1 cellular context compared by ENCODE assay signal in genomic region chr17:2090210-2090641, GRCh38.
TF ChIP-seq lines count a peak whose summit lies in the region.

No MANE protein-coding gene starts in this region.

TF ChIP-seq in GM23338, 12 proteins besides CTCF, POLR2A, EP300 and RAD21 (continued from another document):
- TF ChIP-seq, protein P1, sequence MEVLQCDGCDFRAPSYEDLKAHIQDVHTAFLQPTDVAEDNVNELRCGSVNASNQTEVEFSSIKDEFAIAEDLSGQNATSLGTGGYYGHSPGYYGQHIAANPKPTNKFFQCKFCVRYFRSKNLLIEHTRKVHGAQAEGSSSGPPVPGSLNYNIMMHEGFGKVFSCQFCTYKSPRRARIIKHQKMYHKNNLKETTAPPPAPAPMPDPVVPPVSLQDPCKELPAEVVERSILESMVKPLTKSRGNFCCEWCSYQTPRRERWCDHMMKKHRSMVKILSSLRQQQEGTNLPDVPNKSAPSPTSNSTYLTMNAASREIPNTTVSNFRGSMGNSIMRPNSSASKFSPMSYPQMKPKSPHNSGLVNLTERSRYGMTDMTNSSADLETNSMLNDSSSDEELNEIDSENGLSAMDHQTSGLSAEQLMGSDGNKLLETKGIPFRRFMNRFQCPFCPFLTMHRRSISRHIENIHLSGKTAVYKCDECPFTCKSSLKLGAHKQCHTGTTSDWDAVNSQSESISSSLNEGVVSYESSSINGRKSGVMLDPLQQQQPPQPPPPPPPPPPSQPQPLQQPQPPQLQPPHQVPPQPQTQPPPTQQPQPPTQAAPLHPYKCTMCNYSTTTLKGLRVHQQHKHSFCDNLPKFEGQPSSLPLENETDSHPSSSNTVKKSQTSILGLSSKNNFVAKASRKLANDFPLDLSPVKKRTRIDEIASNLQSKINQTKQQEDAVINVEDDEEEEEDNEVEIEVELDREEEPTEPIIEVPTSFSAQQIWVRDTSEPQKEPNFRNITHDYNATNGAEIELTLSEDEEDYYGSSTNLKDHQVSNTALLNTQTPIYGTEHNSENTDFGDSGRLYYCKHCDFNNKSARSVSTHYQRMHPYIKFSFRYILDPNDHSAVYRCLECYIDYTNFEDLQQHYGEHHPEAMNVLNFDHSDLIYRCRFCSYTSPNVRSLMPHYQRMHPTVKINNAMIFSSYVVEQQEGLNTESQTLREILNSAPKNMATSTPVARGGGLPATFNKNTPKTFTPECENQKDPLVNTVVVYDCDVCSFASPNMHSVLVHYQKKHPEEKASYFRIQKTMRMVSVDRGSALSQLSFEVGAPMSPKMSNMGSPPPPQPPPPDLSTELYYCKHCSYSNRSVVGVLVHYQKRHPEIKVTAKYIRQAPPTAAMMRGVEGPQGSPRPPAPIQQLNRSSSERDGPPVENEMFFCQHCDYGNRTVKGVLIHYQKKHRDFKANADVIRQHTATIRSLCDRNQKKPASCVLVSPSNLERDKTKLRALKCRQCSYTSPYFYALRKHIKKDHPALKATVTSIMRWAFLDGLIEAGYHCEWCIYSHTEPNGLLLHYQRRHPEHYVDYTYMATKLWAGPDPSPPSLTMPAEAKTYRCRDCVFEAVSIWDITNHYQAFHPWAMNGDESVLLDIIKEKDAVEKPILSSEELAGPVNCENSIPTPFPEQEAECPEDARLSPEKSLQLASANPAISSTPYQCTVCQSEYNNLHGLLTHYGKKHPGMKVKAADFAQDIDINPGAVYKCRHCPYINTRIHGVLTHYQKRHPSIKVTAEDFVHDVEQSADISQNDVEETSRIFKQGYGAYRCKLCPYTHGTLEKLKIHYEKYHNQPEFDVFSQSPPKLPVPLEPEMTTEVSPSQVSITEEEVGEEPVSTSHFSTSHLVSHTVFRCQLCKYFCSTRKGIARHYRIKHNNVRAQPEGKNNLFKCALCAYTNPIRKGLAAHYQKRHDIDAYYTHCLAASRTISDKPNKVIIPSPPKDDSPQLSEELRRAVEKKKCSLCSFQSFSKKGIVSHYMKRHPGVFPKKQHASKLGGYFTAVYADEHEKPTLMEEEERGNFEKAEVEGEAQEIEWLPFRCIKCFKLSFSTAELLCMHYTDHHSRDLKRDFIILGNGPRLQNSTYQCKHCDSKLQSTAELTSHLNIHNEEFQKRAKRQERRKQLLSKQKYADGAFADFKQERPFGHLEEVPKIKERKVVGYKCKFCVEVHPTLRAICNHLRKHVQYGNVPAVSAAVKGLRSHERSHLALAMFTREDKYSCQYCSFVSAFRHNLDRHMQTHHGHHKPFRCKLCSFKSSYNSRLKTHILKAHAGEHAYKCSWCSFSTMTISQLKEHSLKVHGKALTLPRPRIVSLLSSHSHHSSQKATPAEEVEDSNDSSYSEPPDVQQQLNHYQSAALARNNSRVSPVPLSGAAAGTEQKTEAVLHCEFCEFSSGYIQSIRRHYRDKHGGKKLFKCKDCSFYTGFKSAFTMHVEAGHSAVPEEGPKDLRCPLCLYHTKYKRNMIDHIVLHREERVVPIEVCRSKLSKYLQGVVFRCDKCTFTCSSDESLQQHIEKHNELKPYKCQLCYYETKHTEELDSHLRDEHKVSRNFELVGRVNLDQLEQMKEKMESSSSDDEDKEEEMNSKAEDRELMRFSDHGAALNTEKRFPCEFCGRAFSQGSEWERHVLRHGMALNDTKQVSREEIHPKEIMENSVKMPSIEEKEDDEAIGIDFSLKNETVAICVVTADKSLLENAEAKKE (CRISPR knock-in tag; IDR thresholded peaks at IDR 0.05), result no peak
- TF ChIP-seq EZH2 (IDR thresholded peaks at IDR 0.05; ENCODE audit: low read depth, unreplicated experiment) (no peak), CREB1 (CRISPR knock-in tag; IDR thresholded peaks at IDR 0.05; ENCODE audit: low read depth) (no peak), EZH2phosphoT487 (IDR thresholded peaks at IDR 0.05; ENCODE audit: unreplicated experiment) (no peak), ZNF114 (CRISPR knock-in tag; IDR thresholded peaks at IDR 0.05) (no peak), ETS1 (IDR thresholded peaks at IDR 0.05) (no peak)
